ENCODE assay signal across 11 cellular contexts in genomic region chrX:39645059-39645895, GRCh38.
DNase-seq lines count a peak whose midpoint lies in the region; ATAC-seq and TF ChIP-seq lines count a peak whose summit lies in the region.
"Had no signal": no experiment of that assay in that cellular context is flagged by ENCODE, and none has a peak within 500 bp of the region (broad histone marks: within the 10 kb centered on the region; RNA-seq: fewer than 3 reads in every experiment).

No MANE protein-coding gene starts in this region.

- H3K27ac ChIP-seq in SK-N-SH (ENCODE audit: low read depth in 2 of 2, low read length in 1 of 2) = no peak overlapping the region

- no peaks in the 10 kb centered on the region for H3K27me3 Mint-ChIP-seq in activated naive CD8-positive, alpha-beta T cell treated with anti-CD3 and anti-CD28 coated beads, Interleukin-2, amount 50 U/mL, for 24 hours
- H3K27me3 Mint-ChIP-seq: activated naive CD8-positive, alpha-beta T cell had no signal

- no peak overlapping the region for H3K4me3 Mint-ChIP-seq in activated naive CD8-positive, alpha-beta T cell treated with anti-CD3 and anti-CD28 coated beads, Interleukin-2, amount 50 U/mL, for 24 hours

- no peak for TF ChIP-seq RAD21 in SK-N-SH (IDR thresholded peaks at IDR 0.05; ENCODE audit: low read length)

- no peak overlapping the region for H3K4me3 ChIP-seq in SK-N-SH (ENCODE audit: low read depth in 2 of 2, low read length in 1 of 2)
- H3K4me3 ChIP-seq: mucosa of descending colon had no signal

- H3K36me3 Mint-ChIP-seq in activated naive CD8-positive, alpha-beta T cell treated with anti-CD3 and anti-CD28 coated beads, Interleukin-2, amount 50 U/mL, for 24 hours (ENCODE audit: low read depth) = no peaks in the 10 kb centered on the region
- H3K36me3 Mint-ChIP-seq: activated naive CD8-positive, alpha-beta T cell had no signal

- no peaks in the 10 kb centered on the region for H3K36me3 ChIP-seq in SK-N-SH (replicated peaks in 1 of 2; ENCODE audit: control insufficient read depth in 1 of 2, insufficient read depth in 2 of 2, low read length in 1 of 2)

- no peaks in the 10 kb centered on the region for H4K20me1 ChIP-seq in SK-N-SH (ENCODE audit: insufficient read depth)

- no peaks in the 10 kb centered on the region for H3K9me3 ChIP-seq in SK-N-SH
- H3K9me3 ChIP-seq: mucosa of descending colon had no signal

- TF ChIP-seq EP300 in SK-N-SH (IDR thresholded peaks at IDR 0.05; ENCODE audit: borderline replicate concordance in 1 of 2, low read depth in 1 of 2, low read length in 1 of 2) = no peak

- peaks cover 22% of the 10 kb centered on the region; the same call in 1 of the 2 replicates for H3K27me3 ChIP-seq in SK-N-SH (ENCODE audit: insufficient read depth)

- no peak for DNase-seq in SK-N-SH
- peak; percentile 24 for DNase-seq in activated naive CD8-positive, alpha-beta T cell treated with anti-CD3 and anti-CD28 coated beads, Interleukin-2, amount 50 U/mL, for 24 hours
- DNase-seq in iris pigment epithelial cell (ENCODE audit: low read depth) = peak; percentile 67
- DNase-seq in stromal cell of bone marrow (ENCODE audit: low read depth) = peak; percentile 83
- no peak for DNase-seq in medulla oblongata (ENCODE audit: extremely low spot score)
- no peak for DNase-seq in DMS153 (lab: John Stamatoyannopoulos, UW)
- DNase-seq in NCI-H2171 treated with DMSO at 0.1 percent for 48 hours (lab: John Stamatoyannopoulos, UW) = no peak
- DNase-seq: ACHN had no signal

- peaks cover 38% of the 10 kb centered on the region for H3K4me1 Mint-ChIP-seq in activated naive CD8-positive, alpha-beta T cell treated with anti-CD3 and anti-CD28 coated beads, Interleukin-2, amount 50 U/mL, for 24 hours

- no peak overlapping the region for H3K4me2 ChIP-seq in SK-N-SH

- no peaks in the 10 kb centered on the region for H3K9me3 Mint-ChIP-seq in activated naive CD8-positive, alpha-beta T cell treated with anti-CD3 and anti-CD28 coated beads, Interleukin-2, amount 50 U/mL, for 24 hours

- POLR2A ChIA-PET in SK-N-SH (lab: Yijun Ruan, JAX) = no interaction called here

- H3K79me2 ChIP-seq in SK-N-SH (ENCODE audit: insufficient read depth) = no peaks in the 10 kb centered on the region

- H3F3A ChIP-seq in SK-N-SH (replicated peaks; ENCODE audit: insufficient read depth) = no peaks in the 10 kb centered on the region

- 41% methylated on average over 22 of the region's 22 CpGs for WGBS in SK-N-SH (ENCODE audit: low lambda C conversion rate)

- no peaks in the 10 kb centered on the region for H3K9me2 ChIP-seq in SK-N-SH

- H2AFZ ChIP-seq in SK-N-SH (ENCODE audit: low read depth) = no peak overlapping the region

- ATAC-seq in SK-N-SH treated with all-trans-retinoic acid at 6 μM for 48 hours = 0 out of 3 replicates have a peak, but pooled peaks have one; percentile 25
- no peak for ATAC-seq in activated naive CD8-positive, alpha-beta T cell treated with anti-CD3 and anti-CD28 coated beads, Interleukin-2, amount 50 U/mL, for 24 hours
- ATAC-seq: mucosa of descending colon had no signal

- H3K9ac ChIP-seq in SK-N-SH = no peak overlapping the region

- CTCF ChIA-PET in SK-N-SH (lab: Yijun Ruan, JAX) = no interaction called here

- H3K4me1 ChIP-seq in SK-N-SH (ENCODE audit: control insufficient read depth in 1 of 2, insufficient read depth in 2 of 2, low read depth in 1 of 2, low read length in 1 of 2) = no peaks in the 10 kb centered on the region; a peak in 1 of 4 replicates

- no peak overlapping the region for H3K27ac Mint-ChIP-seq in activated naive CD8-positive, alpha-beta T cell treated with anti-CD3 and anti-CD28 coated beads, Interleukin-2, amount 50 U/mL, for 24 hours

- no peak for TF ChIP-seq CTCF in SK-N-SH (IDR thresholded peaks at IDR 0.05)

TF ChIP-seq in SK-N-SH treated with all-trans-retinoic acid at 6 μM for 48 hours, 23 proteins besides CTCF, POLR2A, EP300 and RAD21:
- no peak for TF ChIP-seq PPARA (CRISPR knock-in tag; IDR thresholded peaks at IDR 0.05; ENCODE audit: borderline replicate concordance)
- TF ChIP-seq TOX (CRISPR knock-in tag; IDR thresholded peaks at IDR 0.05; ENCODE audit: borderline replicate concordance) = no peak
- no peak for TF ChIP-seq ZNF8 (CRISPR knock-in tag; IDR thresholded peaks at IDR 0.05)
- no peak for TF ChIP-seq ARNTL (CRISPR knock-in tag; IDR thresholded peaks at IDR 0.05; ENCODE audit: borderline replicate concordance, low read depth)
- TF ChIP-seq, protein P1, sequence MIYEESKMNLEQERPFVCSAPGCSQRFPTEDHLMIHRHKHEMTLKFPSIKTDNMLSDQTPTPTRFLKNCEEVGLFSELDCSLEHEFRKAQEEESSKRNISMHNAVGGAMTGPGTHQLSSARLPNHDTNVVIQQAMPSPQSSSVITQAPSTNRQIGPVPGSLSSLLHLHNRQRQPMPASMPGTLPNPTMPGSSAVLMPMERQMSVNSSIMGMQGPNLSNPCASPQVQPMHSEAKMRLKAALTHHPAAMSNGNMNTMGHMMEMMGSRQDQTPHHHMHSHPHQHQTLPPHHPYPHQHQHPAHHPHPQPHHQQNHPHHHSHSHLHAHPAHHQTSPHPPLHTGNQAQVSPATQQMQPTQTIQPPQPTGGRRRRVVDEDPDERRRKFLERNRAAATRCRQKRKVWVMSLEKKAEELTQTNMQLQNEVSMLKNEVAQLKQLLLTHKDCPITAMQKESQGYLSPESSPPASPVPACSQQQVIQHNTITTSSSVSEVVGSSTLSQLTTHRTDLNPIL (CRISPR knock-in tag; IDR thresholded peaks at IDR 0.05; ENCODE audit: low read depth) = no peak
- TF ChIP-seq SNAI2 (CRISPR knock-in tag; IDR thresholded peaks at IDR 0.05) = no peak
- TF ChIP-seq POU6F1 (CRISPR knock-in tag; IDR thresholded peaks at IDR 0.05; ENCODE audit: borderline replicate concordance, low read depth) = no peak
- TF ChIP-seq ZNF70 (CRISPR knock-in tag; IDR thresholded peaks at IDR 0.05) = no peak
- no peak for TF ChIP-seq CSDC2 (CRISPR knock-in tag; IDR thresholded peaks at IDR 0.05)

TF ChIP-seq in SK-N-SH, 30 proteins besides CTCF, POLR2A, EP300 and RAD21 (continues in another document):
- TF ChIP-seq TCF12 (IDR thresholded peaks at IDR 0.05) (no peak), USF1 (IDR thresholded peaks at IDR 0.05; ENCODE audit: borderline replicate concordance, low read depth) (no peak), TAF1 (IDR thresholded peaks at IDR 0.05; ENCODE audit: borderline replicate concordance, low read depth, low read length) (no peak), GATA2 (CRISPR knock-in tag; IDR thresholded peaks at IDR 0.05) (no peak), ZBTB33 (IDR thresholded peaks at IDR 0.05; ENCODE audit: borderline replicate concordance, low read depth) (no peak), JUND (IDR thresholded peaks at IDR 0.05) (no peak), USF2 (IDR thresholded peaks at IDR 0.05; ENCODE audit: borderline replicate concordance, low read depth, low read length) (no peak), NFIC (IDR thresholded peaks at IDR 0.05; ENCODE audit: borderline replicate concordance) (no peak), POLR2AphosphoS5 (IDR thresholded peaks at IDR 0.05; ENCODE audit: low read depth, low read length) (no peak), RFX5 (IDR thresholded peaks at IDR 0.05; ENCODE audit: low read length) (no peak), EZH2phosphoT487 (IDR thresholded peaks at IDR 0.05; ENCODE audit: borderline replicate concordance, low read depth) (no peak), TEAD4 (IDR thresholded peaks at IDR 0.05; ENCODE audit: borderline replicate concordance, insufficient read depth) (no peak), CHD2 (IDR thresholded peaks at IDR 0.05; ENCODE audit: low read length, partially characterized antibody) (no peak)
- TF ChIP-seq, protein P2, sequence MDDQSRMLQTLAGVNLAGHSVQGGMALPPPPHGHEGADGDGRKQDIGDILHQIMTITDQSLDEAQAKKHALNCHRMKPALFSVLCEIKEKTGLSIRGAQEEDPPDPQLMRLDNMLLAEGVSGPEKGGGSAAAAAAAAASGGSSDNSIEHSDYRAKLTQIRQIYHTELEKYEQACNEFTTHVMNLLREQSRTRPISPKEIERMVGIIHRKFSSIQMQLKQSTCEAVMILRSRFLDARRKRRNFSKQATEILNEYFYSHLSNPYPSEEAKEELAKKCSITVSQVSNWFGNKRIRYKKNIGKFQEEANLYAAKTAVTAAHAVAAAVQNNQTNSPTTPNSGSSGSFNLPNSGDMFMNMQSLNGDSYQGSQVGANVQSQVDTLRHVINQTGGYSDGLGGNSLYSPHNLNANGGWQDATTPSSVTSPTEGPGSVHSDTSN (IDR thresholded peaks at IDR 0.05) = no peak

Comparison
In these comparisons a context has a peak if more than half of its experiments do, and no peak if none do; other contexts are left out.
1. DNase-seq: peak in activated naive CD8-positive, alpha-beta T cell treated with anti-CD3 and anti-CD28 coated beads, Interleukin-2, amount 50 U/mL, for 24 hours (single experiment), iris pigment epithelial cell (single experiment) and stromal cell of bone marrow (single experiment); none in SK-N-SH (single experiment), medulla oblongata (single experiment), DMS153 (single experiment) and NCI-H2171 treated with DMSO at 0.1 percent for 48 hours (single experiment).